Comparison of ENCODE assay signal across 1 cellular context in genomic region chr2:239307921-239308620, GRCh38.
TF ChIP-seq lines count a peak whose summit lies in the region.

No MANE protein-coding gene starts in this region.

TF ChIP-seq in GM23338, 12 proteins besides CTCF, POLR2A, EP300 and RAD21 (continued from another document):
- no peak for TF ChIP-seq REST (IDR thresholded peaks at IDR 0.05; ENCODE audit: unreplicated experiment)
- no peak for TF ChIP-seq EZH2phosphoT487 (IDR thresholded peaks at IDR 0.05; ENCODE audit: unreplicated experiment)
- TF ChIP-seq ZNF331 (CRISPR knock-in tag; IDR thresholded peaks at IDR 0.05; ENCODE audit: low read depth) = no peak
- TF ChIP-seq POLR2AphosphoS5 (IDR thresholded peaks at IDR 0.05; ENCODE audit: low read depth) = no peak
- TF ChIP-seq JUNB (IDR thresholded peaks at IDR 0.05; ENCODE audit: unreplicated experiment) = no peak
TF ChIP-seq in GM23338: peak in this region for 0.
